ENCODE assay signal across 9 cellular contexts in genomic region chr2:220533485-220533884, GRCh38.
DNase-seq lines count a peak whose midpoint lies in the region; ATAC-seq, FAIRE-seq and TF ChIP-seq lines count a peak whose summit lies in the region.
"Had no signal": no experiment of that assay in that cellular context is flagged by ENCODE, and none has a peak within 500 bp of the region (broad histone marks: within the 10 kb centered on the region; RNA-seq: fewer than 3 reads in every experiment).

No MANE protein-coding gene starts in this region.

- DNase-seq in AG08395 (ENCODE audit: low spot score): peak; percentile 24
- DNase-seq in K562 (ENCODE audit: extremely low read depth in 1 of 4, low spot score in 3 of 4): peak in 3 of 4 experiments; percentile 1 to 6 (median 5)
- no peak for DNase-seq in DMS114 treated with DMSO at 0.1 percent for 48 hours (lab: John Stamatoyannopoulos, UW; ENCODE audit: unreplicated experiment)
- no peak for DNase-seq in mucosa of descending colon
- no peak for DNase-seq in putamen (ENCODE audit: low spot score)
- DNase-seq: activated naive CD8-positive, alpha-beta T cell treated with anti-CD3 and anti-CD28 coated beads, Interleukin-2, amount 10 ng/mL, durations not matched to agents 7 days and 5 days had no signal

- H3K4me3 ChIP-seq in K562 (no peak overlapping the region), mucosa of descending colon (no peak overlapping the region)

- no peak overlapping the region for H3K9ac ChIP-seq in K562 (ENCODE audit: insufficient read depth in 1 of 2, low read depth in 2 of 2, low read length in 2 of 2)

- H4K20me1 ChIP-seq in K562 (replicated peaks; ENCODE audit: control insufficient read depth, insufficient read depth, low read length): no peaks in the 10 kb centered on the region

- CTCF ChIA-PET in K562 (lab: Yijun Ruan, JAX; ENCODE audit: low intra/inter-chr PET ratio): no interaction called here

- H3K27ac Mint-ChIP-seq in stimulated activated memory B cell treated with anti-CD40 and anti-IgM and Interleukin-4, amounts not matched to agents 10 μg/mL and 1 μg/mL and 100 μg/mL, for 72 hours: no peak overlapping the region
- H3K27ac Mint-ChIP-seq: activated naive CD8-positive, alpha-beta T cell treated with anti-CD3 and anti-CD28 coated beads, Interleukin-2, amount 10 ng/mL, durations not matched to agents 7 days and 5 days had no signal

- TF ChIP-seq EP300 in K562 (IDR thresholded peaks at IDR 0.05; ENCODE audit: low read length): no peak

- H3K36me3 Mint-ChIP-seq in stimulated activated memory B cell treated with anti-CD40 and anti-IgM and Interleukin-4, amounts not matched to agents 10 μg/mL and 1 μg/mL and 100 μg/mL, for 72 hours: no peaks in the 10 kb centered on the region
- H3K36me3 Mint-ChIP-seq: activated naive CD8-positive, alpha-beta T cell treated with anti-CD3 and anti-CD28 coated beads, Interleukin-2, amount 10 ng/mL, durations not matched to agents 7 days and 5 days had no signal

- H3K27me3 Mint-ChIP-seq in stimulated activated memory B cell treated with anti-CD40 and anti-IgM and Interleukin-4, amounts not matched to agents 10 μg/mL and 1 μg/mL and 100 μg/mL, for 72 hours: no peaks in the 10 kb centered on the region
- H3K27me3 Mint-ChIP-seq: activated naive CD8-positive, alpha-beta T cell treated with anti-CD3 and anti-CD28 coated beads, Interleukin-2, amount 10 ng/mL, durations not matched to agents 7 days and 5 days had no signal

- no peak overlapping the region for H3K4me2 ChIP-seq in K562 (ENCODE audit: insufficient read depth, low read length)

- POLR2A ChIA-PET in K562 (lab: Yijun Ruan, JAX): no interaction called here

- intact Hi-C loops in K562 (cut with micrococcal nuclease): no loop called here
- intact Hi-C loops in mucosa of descending colon (cut with DNase I, micrococcal nuclease): no loop called here

- no peaks in the 10 kb centered on the region for H3K27me3 ChIP-seq in K562 (ENCODE audit: control insufficient read depth in 2 of 2, insufficient read depth in 2 of 2, low read length in 2 of 2)

- no peak for TF ChIP-seq RAD21 in K562 (CRISPR knock-in tag; conservative IDR thresholded peaks at IDR 0.05 in 1 of 2, IDR thresholded peaks at IDR 0.05 in 1 of 2)

- H2AFZ ChIP-seq in K562 (ENCODE audit: low read depth, low read length): no peak overlapping the region

- ATAC-seq in GM19025 (IDR thresholded peaks at IDR 0.05; ENCODE audit: low read depth, unreplicated experiment): peak; percentile 58
- ATAC-seq in HG03469 (IDR thresholded peaks at IDR 0.05; ENCODE audit: unreplicated experiment): peak; percentile 94
- no peak for ATAC-seq in K562
- peak; percentile 47 for ATAC-seq in stimulated activated memory B cell treated with anti-CD40 and anti-IgM and Interleukin-4, amounts not matched to agents 10 μg/mL and 1 μg/mL and 100 μg/mL, for 72 hours
- ATAC-seq in mucosa of descending colon: no peak

- no peaks in the 10 kb centered on the region for H3K9me1 ChIP-seq in K562 (ENCODE audit: control insufficient read depth, insufficient read depth, low read length)

- no peak overlapping the region for H3K27ac ChIP-seq in K562 (ENCODE audit: extremely low read depth, low read depth, low read length)

- H3K4me1 Mint-ChIP-seq in stimulated activated memory B cell treated with anti-CD40 and anti-IgM and Interleukin-4, amounts not matched to agents 10 μg/mL and 1 μg/mL and 100 μg/mL, for 72 hours: no peaks in the 10 kb centered on the region
- H3K4me1 Mint-ChIP-seq: activated naive CD8-positive, alpha-beta T cell treated with anti-CD3 and anti-CD28 coated beads, Interleukin-2, amount 10 ng/mL, durations not matched to agents 7 days and 5 days had no signal

- H3K36me3 ChIP-seq in K562 (ENCODE audit: control insufficient read depth, insufficient read depth, low read length) (no peaks in the 10 kb centered on the region), mucosa of descending colon (ENCODE audit: low read depth) (no peaks in the 10 kb centered on the region)

- no peak for TF ChIP-seq POLR2A in K562 (conservative IDR thresholded peaks at IDR 0.05)

- BruUV-seq in K562 (replicated peaks; lab: Mats Ljungman, UMichigan): no TSS peak

- H3K9me3 Mint-ChIP-seq in stimulated activated memory B cell treated with anti-CD40 and anti-IgM and Interleukin-4, amounts not matched to agents 10 μg/mL and 1 μg/mL and 100 μg/mL, for 72 hours: peaks cover 7% of the 10 kb centered on the region

- H3K9me3 ChIP-seq in K562 (replicated peaks; ENCODE audit: control insufficient read depth, insufficient read depth, low read depth, low read length) (no peaks in the 10 kb centered on the region; the same call in 1 of the 2 replicates), mucosa of descending colon (no peaks in the 10 kb centered on the region)

- in situ Hi-C loops in K562 (cut with MboI): no loop called here

- TF ChIP-seq CTCF in K562 (IDR thresholded peaks at IDR 0.05 in 2 of 3, conservative IDR thresholded peaks at IDR 0.05 in 1 of 3; ENCODE audit: insufficient read depth in 2 of 3, low read depth in 1 of 3, low read length in 3 of 3) (no peak), mucosa of descending colon (IDR thresholded peaks at IDR 0.05) (no peak)

- no peak overlapping the region for H3K4me3 Mint-ChIP-seq in stimulated activated memory B cell treated with anti-CD40 and anti-IgM and Interleukin-4, amounts not matched to agents 10 μg/mL and 1 μg/mL and 100 μg/mL, for 72 hours
- H3K4me3 Mint-ChIP-seq: activated naive CD8-positive, alpha-beta T cell treated with anti-CD3 and anti-CD28 coated beads, Interleukin-2, amount 10 ng/mL, durations not matched to agents 7 days and 5 days had no signal

- no peak for FAIRE-seq in K562 (lab: Jason Lieb, UNC)

- no peaks in the 10 kb centered on the region for H3K4me1 ChIP-seq in K562 (replicated peaks in 1 of 2; ENCODE audit: control insufficient read depth in 2 of 2, insufficient read depth in 2 of 2, low read length in 2 of 2)
- no peaks in the 10 kb centered on the region for H3K4me1 ChIP-seq in mucosa of descending colon (ENCODE audit: low read depth)

- 0% methylated on average over 2 of the region's 2 CpGs for WGBS in K562 (ENCODE audit: insufficient coverage, low coverage, missing lambda C conversion rate)

- H3K79me2 ChIP-seq in K562 (ENCODE audit: control insufficient read depth, insufficient read depth, low read length): no peaks in the 10 kb centered on the region

TF ChIP-seq in K562, 482 proteins besides CTCF, POLR2A, EP300 and RAD21:
- TF ChIP-seq ZNF639 (CRISPR knock-in tag; conservative IDR thresholded peaks at IDR 0.05 in 1 of 2, IDR thresholded peaks at IDR 0.05 in 1 of 2) (no peak), GTF2E2 (tag; IDR thresholded peaks at IDR 0.05) (no peak)

Comparison
In these comparisons a context has a peak if more than half of its experiments do, and no peak if none do; other contexts are left out.
1. DNase-seq: peak in AG08395 (single experiment) and K562 (3 of 4); none in DMS114 treated with DMSO at 0.1 percent for 48 hours (single experiment), mucosa of descending colon (0 of 3) and putamen (single experiment).
2. ATAC-seq: peak in GM19025 (single experiment), HG03469 (single experiment) and stimulated activated memory B cell treated with anti-CD40 and anti-IgM and Interleukin-4, amounts not matched to agents 10 μg/mL and 1 μg/mL and 100 μg/mL, for 72 hours (single experiment); none in K562 (single experiment) and mucosa of descending colon (single experiment).